In the genomic region with DNA sequence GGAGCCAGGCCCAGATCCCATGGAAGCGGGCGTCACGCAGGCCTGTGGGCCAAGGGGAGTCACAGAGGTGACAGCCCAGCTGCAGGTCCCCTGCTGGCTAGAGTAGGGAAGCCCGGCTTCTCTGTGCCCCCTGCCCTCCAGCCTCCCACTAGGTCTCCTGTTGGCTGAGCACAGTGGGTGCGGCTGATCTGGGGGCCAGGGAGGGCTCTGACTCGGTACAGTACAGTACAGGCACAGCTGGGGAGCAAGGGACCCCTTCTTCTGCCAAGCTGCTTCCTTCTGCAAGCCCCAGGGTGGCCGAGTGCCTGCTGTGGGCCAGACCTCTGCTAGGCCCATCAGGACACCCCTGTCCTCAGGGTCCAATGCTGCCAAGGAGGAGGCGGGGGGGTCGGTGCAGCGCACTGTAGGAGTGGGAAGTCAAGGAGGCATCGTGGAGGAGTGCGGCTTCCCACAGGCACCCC, we compare ENCODE assay signal across 1 cellular context.
TF ChIP-seq lines count a peak whose summit lies in the region.

No MANE protein-coding gene starts in this region.

TF ChIP-seq in IMR-90, 13 proteins besides CTCF, POLR2A, EP300 and RAD21 (continued from another document):
- TF ChIP-seq, protein P1, sequence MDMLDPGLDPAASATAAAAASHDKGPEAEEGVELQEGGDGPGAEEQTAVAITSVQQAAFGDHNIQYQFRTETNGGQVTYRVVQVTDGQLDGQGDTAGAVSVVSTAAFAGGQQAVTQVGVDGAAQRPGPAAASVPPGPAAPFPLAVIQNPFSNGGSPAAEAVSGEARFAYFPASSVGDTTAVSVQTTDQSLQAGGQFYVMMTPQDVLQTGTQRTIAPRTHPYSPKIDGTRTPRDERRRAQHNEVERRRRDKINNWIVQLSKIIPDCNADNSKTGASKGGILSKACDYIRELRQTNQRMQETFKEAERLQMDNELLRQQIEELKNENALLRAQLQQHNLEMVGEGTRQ (IDR thresholded peaks at IDR 0.05; ENCODE audit: low read depth, low read length): no peak
TF ChIP-seq in IMR-90: peak in this region for 0.
